ENCODE assay signal across 28 cellular contexts in the genomic region with DNA sequence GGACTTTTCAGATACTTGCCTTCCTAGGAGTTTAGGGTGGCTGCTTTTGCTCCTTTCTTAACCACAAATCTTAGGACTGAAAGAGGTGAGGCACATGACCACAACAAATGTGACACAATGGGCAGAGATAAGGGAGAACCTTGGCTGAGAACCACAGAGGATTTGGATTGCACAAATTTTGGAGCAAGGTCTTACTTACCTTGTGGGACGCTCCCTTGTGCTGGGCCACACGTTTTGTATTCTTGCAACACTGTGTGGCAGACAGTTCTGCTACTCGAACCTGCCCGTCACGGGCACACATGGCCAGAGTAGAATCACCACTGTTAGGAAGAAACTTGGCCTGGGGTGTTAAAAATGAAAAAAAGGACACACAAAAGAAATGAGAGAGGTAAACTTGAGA. TPM values are rescaled to one million over a fixed set of nuclear protein-coding genes. Genes with fewer than 3 reads are reported as not detected.
"Had no signal": no experiment of that assay in that cellular context is flagged by ENCODE, and none has a peak within 500 bp of the region (broad histone marks: within the 10 kb centered on the region; RNA-seq: fewer than 3 reads in every experiment).

No MANE protein-coding gene starts in this region.

- DNase-seq: activated CD4-positive, alpha-beta T cell treated with anti-CD3 and anti-CD28 coated beads, Interleukin-2, amount 10 ng/mL, durations not matched to agents 7 days and 5 days; activated CD4-positive, CD25-positive, alpha-beta regulatory T cell; activated CD8-positive, alpha-beta T cell treated with anti-CD3 and anti-CD28 coated beads, Interleukin-2, amount 10 ng/mL, durations not matched to agents 7 days and 5 days; activated gamma-delta T cell treated with Interleukin-2 at 50 U/mL for 16 hours; activated naive CD8-positive, alpha-beta T cell treated with anti-CD3 and anti-CD28 coated beads for 36 hours; activated T-cell treated with anti-CD3 and anti-CD28 coated beads, Interleukin-2, amount 50 U/mL, for 48 hours; brain microvascular endothelial cell; colonic mucosa; endodermal cell; foreskin melanocyte; heart right ventricle; immature natural killer cell; kidney glomerular epithelial cell; lower lobe of right lung; midbrain; posterior cingulate gyrus; retina; stimulated activated CD4-positive, alpha-beta T cell treated with anti-CD3 and anti-CD28 coated beads, Interleukin-12 subunit alpha, Interleukin-12 subunit beta, amount 100 ng/mL, for 4 hours; stimulated activated CD4-positive, alpha-beta T cell treated with anti-CD3 and anti-CD28 coated beads, Interleukin-1b, Interleukin-23, amount 100 ng/mL, for 48 hours; T-cell; T-helper 9 cell had no signal

- H3K9me3 ChIP-seq: colonic mucosa, heart right ventricle, lower lobe of right lung, tibial nerve, vagina had no signal

- H3K4me3 Mint-ChIP-seq: activated CD4-positive, alpha-beta T cell treated with anti-CD3 and anti-CD28 coated beads, Interleukin-2, amount 10 ng/mL, durations not matched to agents 7 days and 5 days; activated CD8-positive, alpha-beta T cell treated with anti-CD3 and anti-CD28 coated beads, Interleukin-2, amount 10 ng/mL, durations not matched to agents 7 days and 5 days; activated naive CD8-positive, alpha-beta T cell treated with anti-CD3 and anti-CD28 coated beads for 36 hours; central memory CD8-positive, alpha-beta T cell; endodermal cell; immature natural killer cell; nephron; stimulated activated naive CD8-positive, alpha-beta T cell treated with anti-CD3 and anti-CD28 coated beads, Interleukin-15, Interleukin-2, amounts not matched to agents 100 ng/mL and 50 ng/mL, for 24 hours; T-cell had no signal

- H3K27me3 Mint-ChIP-seq: activated CD4-positive, alpha-beta T cell treated with anti-CD3 and anti-CD28 coated beads, Interleukin-2, amount 10 ng/mL, durations not matched to agents 7 days and 5 days; activated naive CD8-positive, alpha-beta T cell treated with anti-CD3 and anti-CD28 coated beads for 36 hours; central memory CD8-positive, alpha-beta T cell; stimulated activated naive CD8-positive, alpha-beta T cell treated with anti-CD3 and anti-CD28 coated beads, Interleukin-15, Interleukin-2, amounts not matched to agents 100 ng/mL and 50 ng/mL, for 24 hours; T-cell had no signal

- H3K4me1 Mint-ChIP-seq: nephron had no signal

- H3K4me1 ChIP-seq: colonic mucosa, tibial nerve, vagina had no signal

- H3K4me3 ChIP-seq: colonic mucosa, heart right ventricle, lower lobe of right lung, tibial nerve, vagina had no signal

- H3K9me3 Mint-ChIP-seq: activated CD4-positive, alpha-beta T cell treated with anti-CD3 and anti-CD28 coated beads, Interleukin-2, amount 10 ng/mL, durations not matched to agents 7 days and 5 days; activated naive CD8-positive, alpha-beta T cell treated with anti-CD3 and anti-CD28 coated beads for 36 hours; central memory CD8-positive, alpha-beta T cell; endodermal cell; immature natural killer cell; nephron; stimulated activated naive CD8-positive, alpha-beta T cell treated with anti-CD3 and anti-CD28 coated beads, Interleukin-15, Interleukin-2, amounts not matched to agents 100 ng/mL and 50 ng/mL, for 24 hours; T-cell had no signal

- H3K27ac Mint-ChIP-seq: activated CD4-positive, alpha-beta T cell treated with anti-CD3 and anti-CD28 coated beads, Interleukin-2, amount 10 ng/mL, durations not matched to agents 7 days and 5 days; activated CD8-positive, alpha-beta T cell treated with anti-CD3 and anti-CD28 coated beads, Interleukin-2, amount 10 ng/mL, durations not matched to agents 7 days and 5 days; activated naive CD8-positive, alpha-beta T cell treated with anti-CD3 and anti-CD28 coated beads for 36 hours; endodermal cell; nephron; stimulated activated naive CD8-positive, alpha-beta T cell treated with anti-CD3 and anti-CD28 coated beads, Interleukin-15, Interleukin-2, amounts not matched to agents 100 ng/mL and 50 ng/mL, for 24 hours; T-cell had no signal

- ATAC-seq: activated CD8-positive, alpha-beta T cell treated with anti-CD3 and anti-CD28 coated beads, Interleukin-2, amount 10 ng/mL, durations not matched to agents 7 days and 5 days; lower lobe of right lung; SK-N-SH treated with all-trans-retinoic acid at 6 μM for 48 hours; T-cell had no signal

- H3K27me3 ChIP-seq: brain microvascular endothelial cell, colonic mucosa, heart right ventricle, tibial nerve, vagina had no signal

- H3K27ac ChIP-seq: brain microvascular endothelial cell, colonic mucosa, epithelial cell of prostate, heart right ventricle, lower lobe of right lung, tibial nerve, vagina had no signal

RNA-seq across cellular contexts. Expression of gene CASQ1, which starts 48.0 kb away (rescaled TPM):
- total RNA-seq: activated CD4-positive, alpha-beta T cell treated with anti-CD3 and anti-CD28 coated beads, Interleukin-2, amount 10 ng/mL, durations not matched to agents 7 days and 5 days; activated CD8-positive, alpha-beta T cell treated with anti-CD3 and anti-CD28 coated beads, Interleukin-2, amount 10 ng/mL, durations not matched to agents 7 days and 5 days; activated naive CD8-positive, alpha-beta T cell treated with anti-CD3 and anti-CD28 coated beads for 36 hours; colonic mucosa; T-cell; vagina had no signal
- polyA plus RNA-seq: immature natural killer cell had no signal
